ENCODE assay signal across 22 cellular contexts in the genomic region with DNA sequence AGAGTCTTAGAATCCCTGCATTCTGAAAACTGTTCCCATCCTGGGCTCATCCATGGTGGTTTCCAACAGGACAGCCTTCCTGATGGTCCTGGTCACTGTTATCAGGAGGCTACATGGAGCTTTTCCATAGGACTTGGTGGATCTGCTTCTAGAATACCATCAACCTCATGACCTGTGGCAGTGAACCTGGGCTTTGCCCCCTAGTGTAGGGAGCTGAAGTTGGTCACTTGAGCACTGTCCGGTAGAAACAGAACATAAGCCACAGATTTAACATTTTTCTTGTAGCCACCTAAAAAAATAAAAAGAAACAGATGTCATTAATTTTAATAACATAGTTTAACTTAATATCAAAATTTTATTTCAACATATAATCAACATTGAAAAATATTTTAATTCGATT.
DNase-seq lines count a peak whose midpoint lies in the region; ATAC-seq, FAIRE-seq and TF ChIP-seq lines count a peak whose summit lies in the region.
"Had no signal": no experiment of that assay in that cellular context is flagged by ENCODE, and none has a peak within 500 bp of the region (broad histone marks: within the 10 kb centered on the region; RNA-seq: fewer than 3 reads in every experiment).

No MANE protein-coding gene starts in this region.

- no peaks in the 10 kb centered on the region for H3K23me2 ChIP-seq in H9 (ENCODE audit: insufficient read length, low read depth, low read length, poor library complexity, severe bottlenecking)

- H3K4me1 Mint-ChIP-seq in activated CD8-positive, alpha-beta memory T cell treated with anti-CD3 and anti-CD28 coated beads, Interleukin-2, amount 10 ng/mL, durations not matched to agents 7 days and 5 days: no peaks in the 10 kb centered on the region
- H3K4me1 Mint-ChIP-seq in H9 (peaks cover 25 to 28% of the 10 kb centered on the region in 2 experiments), endodermal cell (peaks cover 10% of the 10 kb centered on the region)
- H3K4me1 Mint-ChIP-seq: CD4-positive, alpha-beta memory T cell had no signal

- H3K4me3 Mint-ChIP-seq in activated CD8-positive, alpha-beta memory T cell treated with anti-CD3 and anti-CD28 coated beads, Interleukin-2, amount 10 ng/mL, durations not matched to agents 7 days and 5 days: no peak overlapping the region
- H3K4me3 Mint-ChIP-seq in H9 (no peak overlapping the region), endodermal cell (no peak overlapping the region)
- H3K4me3 Mint-ChIP-seq: CD4-positive, alpha-beta memory T cell had no signal

- H4K20me1 ChIP-seq in H9 (ENCODE audit: control insufficient read depth, insufficient read depth, insufficient read length): no peaks in the 10 kb centered on the region

- WGBS in H9 (ENCODE audit: extremely low coverage, insufficient read length, low lambda C conversion rate): no CpG with 5 or more reads among the region's 2 CpGs
- 83% methylated on average over 1 of the region's 2 CpGs; no CpG with 5 or more reads in 1 of the 2 experiments for WGBS in endodermal cell (ENCODE audit: insufficient coverage in 1 of 2, insufficient read length in 1 of 2), 2 experiments
- 85 to 90% methylated on average over 2 of the region's 2 CpGs for WGBS in aorta, 2 donors

- H4K91ac ChIP-seq in H9 (ENCODE audit: insufficient read length, low read depth, low read length): no peak overlapping the region

- H3K79me2 ChIP-seq in H9 (ENCODE audit: insufficient read depth, low read length): no peaks in the 10 kb centered on the region

- no peak overlapping the region for H3K23ac ChIP-seq in H9 (ENCODE audit: insufficient read length, low read depth, low read length)

- intact Hi-C loops in aorta (cut with DNase I): no loop called here

- peaks cover 12% of the 10 kb centered on the region for H3K27me3 Mint-ChIP-seq in activated CD8-positive, alpha-beta memory T cell treated with anti-CD3 and anti-CD28 coated beads, Interleukin-2, amount 10 ng/mL, durations not matched to agents 7 days and 5 days
- H3K27me3 Mint-ChIP-seq in H9 (ENCODE audit: low read depth) (peaks cover 3% of the 10 kb centered on the region), endodermal cell (ENCODE audit: insufficient read depth) (no peaks in the 10 kb centered on the region)
- H3K27me3 Mint-ChIP-seq: CD4-positive, alpha-beta memory T cell had no signal

- H3K9ac ChIP-seq in H9 (ENCODE audit: extremely low read depth, insufficient read length, low read length) (no peak overlapping the region), endodermal cell (ENCODE audit: extremely low read depth, low read length, poor library complexity, severe bottlenecking) (no peak overlapping the region)
- H3K9ac ChIP-seq: GM23248 had no signal

- no peak overlapping the region for H2BK15ac ChIP-seq in H9 (ENCODE audit: low read depth, low read length)

- no peak for ATAC-seq in activated CD8-positive, alpha-beta memory T cell treated with anti-CD3 and anti-CD28 coated beads, Interleukin-2, amount 10 ng/mL, durations not matched to agents 7 days and 5 days
- ATAC-seq in aorta (ENCODE audit: low FRiP score): no peak
- ATAC-seq: A549, HCT116 had no signal

- no peak overlapping the region for H2BK5ac ChIP-seq in H9 (ENCODE audit: insufficient read length, low read length)

- no peak overlapping the region for H2BK120ac ChIP-seq in H9 (ENCODE audit: low read depth, low read length, poor library complexity, severe bottlenecking)

- TF ChIP-seq CTCF in H9 (conservative IDR thresholded peaks at IDR 0.05) (peak; percentile 23; the same call in 2 of the 3 replicates), endodermal cell (conservative IDR thresholded peaks at IDR 0.05) (peak; percentile 55)

- H3K4me1 ChIP-seq in H9 (ENCODE audit: insufficient read depth, low read length) (peaks cover 4% of the 10 kb centered on the region; the same call in 1 of the 2 replicates), endodermal cell (ENCODE audit: control insufficient read depth, insufficient read depth, low read length) (no peaks in the 10 kb centered on the region), aorta (ENCODE audit: control insufficient read depth in 1 of 2, insufficient read depth in 2 of 2, low read length in 2 of 2) (no peaks in the 10 kb centered on the region)
- H3K4me1 ChIP-seq: A549 had no signal

- H3K56ac ChIP-seq in H9 (ENCODE audit: insufficient read length, low read depth, low read length): no peak overlapping the region

- peak; percentile 30 for FAIRE-seq in islet of Langerhans (lab: Jason Lieb, UNC)
- FAIRE-seq: A549, GM12892, H1 had no signal

- H3K36me3 ChIP-seq in endodermal cell (ENCODE audit: control insufficient read depth, insufficient read depth, low read length) (no peaks in the 10 kb centered on the region), aorta (ENCODE audit: control insufficient read depth in 1 of 2, insufficient read depth in 2 of 2, low read length in 1 of 2) (no peaks in the 10 kb centered on the region)

- CTCF ChIA-PET in activated CD8-positive, alpha-beta memory T cell treated with anti-CD3 and anti-CD28 coated beads, Interleukin-2, amount 10 ng/mL, durations not matched to agents 7 days and 5 days (lab: Charles Lee): no interaction called here

- no peak overlapping the region for H3K27ac Mint-ChIP-seq in activated CD8-positive, alpha-beta memory T cell treated with anti-CD3 and anti-CD28 coated beads, Interleukin-2, amount 10 ng/mL, durations not matched to agents 7 days and 5 days
- no peak overlapping the region for H3K27ac Mint-ChIP-seq in H9
- no peak overlapping the region for H3K27ac Mint-ChIP-seq in endodermal cell
- H3K27ac Mint-ChIP-seq: CD4-positive, alpha-beta memory T cell had no signal

- H2BK12ac ChIP-seq in H9 (ENCODE audit: insufficient read length, low read depth, low read length): no peak overlapping the region

- H2AK5ac ChIP-seq in H9 (ENCODE audit: insufficient read length, low read length): no peak overlapping the region

- H3K4me2 ChIP-seq in H9 (ENCODE audit: insufficient read depth, insufficient read length, low read length): no peak overlapping the region
- H3K4me2 ChIP-seq: A549 had no signal

- H2BK20ac ChIP-seq in H9 (ENCODE audit: low read depth, low read length, poor library complexity, severe bottlenecking): no peak overlapping the region

- H3T11ph ChIP-seq in H9 (ENCODE audit: low read length): no peak overlapping the region

- H2AFZ ChIP-seq in H9 (ENCODE audit: low read length): no peak overlapping the region
- H2AFZ ChIP-seq: GM23248 had no signal

- H4K8ac ChIP-seq in H9 (replicated peaks; ENCODE audit: insufficient read length, low read depth, low read length): no peak overlapping the region

- H3K36me3 Mint-ChIP-seq in activated CD8-positive, alpha-beta memory T cell treated with anti-CD3 and anti-CD28 coated beads, Interleukin-2, amount 10 ng/mL, durations not matched to agents 7 days and 5 days: no peaks in the 10 kb centered on the region
- H3K36me3 Mint-ChIP-seq in H9 (ENCODE audit: insufficient read depth in 1 of 3, low read depth in 3 of 3): no peaks in the 10 kb centered on the region
- H3K36me3 Mint-ChIP-seq in endodermal cell (ENCODE audit: low read depth): no peaks in the 10 kb centered on the region
- H3K36me3 Mint-ChIP-seq: CD4-positive, alpha-beta memory T cell had no signal

- no peak overlapping the region for H3K14ac ChIP-seq in H9 (ENCODE audit: insufficient read depth, low read length)

- H3K9me3 ChIP-seq in H9 (ENCODE audit: control insufficient read depth, low read depth, low read length) (no peaks in the 10 kb centered on the region), endodermal cell (ENCODE audit: control insufficient read depth, low read length) (no peaks in the 10 kb centered on the region), aorta (ENCODE audit: control insufficient read depth, low read length) (no peaks in the 10 kb centered on the region)
- H3K9me3 ChIP-seq: A549 had no signal

- no peak overlapping the region for H4K5ac ChIP-seq in H9 (ENCODE audit: insufficient read length, low read depth, low read length)

- H3K79me1 ChIP-seq in H9 (ENCODE audit: insufficient read depth, low read depth, low read length, poor library complexity, severe bottlenecking): no peaks in the 10 kb centered on the region

- H3K27me3 ChIP-seq in H9 (ENCODE audit: insufficient read depth, low read length) (no peaks in the 10 kb centered on the region), endodermal cell (ENCODE audit: control insufficient read depth, insufficient read depth, low read length, poor library complexity, severe bottlenecking) (peaks cover under 1% of the 10 kb centered on the region), aorta (ENCODE audit: control insufficient read depth in 1 of 2, insufficient read depth in 2 of 2, low read length in 1 of 2) (no peaks in the 10 kb centered on the region)

- H3K9me3 Mint-ChIP-seq in activated CD8-positive, alpha-beta memory T cell treated with anti-CD3 and anti-CD28 coated beads, Interleukin-2, amount 10 ng/mL, durations not matched to agents 7 days and 5 days (ENCODE audit: low read depth): no peaks in the 10 kb centered on the region
- H3K9me3 Mint-ChIP-seq in H9 (no peaks in the 10 kb centered on the region; a peak in 1 of 5 replicates), endodermal cell (no peaks in the 10 kb centered on the region)
- H3K9me3 Mint-ChIP-seq: CD4-positive, alpha-beta memory T cell had no signal

- H3K4ac ChIP-seq in H9 (ENCODE audit: low read depth, low read length): no peak overlapping the region

- no peak overlapping the region for H3K18ac ChIP-seq in H9 (ENCODE audit: insufficient read length, low read depth, low read length)

- H3K27ac ChIP-seq in H9 (ENCODE audit: insufficient read length, low read depth, low read length): no peak overlapping the region
- no peak overlapping the region for H3K27ac ChIP-seq in endodermal cell (ENCODE audit: low read depth, low read length)
- H3K27ac ChIP-seq in aorta (ENCODE audit: low read depth in 1 of 2, low read length in 2 of 2): no peak overlapping the region
- H3K27ac ChIP-seq: 22Rv1, A549, GM23248 had no signal

- H3K4me3 ChIP-seq in endodermal cell (ENCODE audit: low read length) (no peak overlapping the region), aorta (ENCODE audit: low read length in 2 of 2) (no peak overlapping the region)
- H3K4me3 ChIP-seq: A549, GM23248 had no signal

- DNase-seq in activated CD8-positive, alpha-beta memory T cell treated with anti-CD3 and anti-CD28 coated beads, Interleukin-2, amount 10 ng/mL, durations not matched to agents 7 days and 5 days: peak; percentile 18
- DNase-seq in activated CD8-positive, alpha-beta memory T cell treated with anti-CD3 and anti-CD28 coated beads for 24 hours: no peak
- DNase-seq in H9 (no peak), endodermal cell (no peak), HK-2 (ENCODE audit: unreplicated experiment) (no peak), aorta (no peak)
- DNase-seq in activated effector memory CD4-positive, alpha-beta T cell treated with anti-CD3 and anti-CD28 coated beads, Interleukin-2, amount 50 U/mL, for 16 hours: no peak
- DNase-seq: C1 segment of cervical spinal cord; Calu3; CD4-positive, alpha-beta memory T cell; COR-L47; DMS53; DMS79 treated with DMSO at 0.1 percent for 48 hours; GF-D8; GM23248; H7 had no signal
